ENCODE assay signal across 2 cellular contexts in the genomic region with DNA sequence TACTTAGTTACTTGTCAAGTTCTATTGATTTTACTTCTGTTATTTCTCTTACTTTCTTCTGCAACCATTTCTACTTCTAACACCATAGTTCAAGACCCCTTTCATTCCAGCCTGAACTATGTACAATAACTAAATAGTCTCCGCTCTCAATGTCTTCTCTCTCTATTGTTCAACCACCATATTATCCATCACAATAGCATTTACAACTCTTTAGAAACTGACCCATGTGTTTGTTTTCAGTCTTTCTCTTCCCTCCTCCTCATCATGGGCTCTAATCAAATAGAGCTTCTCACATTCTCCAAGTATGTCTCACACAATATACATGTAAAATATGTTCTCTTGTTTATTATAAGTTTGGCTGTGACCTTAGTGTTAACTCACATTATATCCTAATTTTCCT.
TF ChIP-seq lines count a peak whose summit lies in the region.

No MANE protein-coding gene starts in this region.

TF ChIP-seq in IMR-90, 13 proteins besides CTCF, POLR2A, EP300 and RAD21:
- TF ChIP-seq FOS (IDR thresholded peaks at IDR 0.05; ENCODE audit: low read depth, low read length) (no peak), MAZ (IDR thresholded peaks at IDR 0.05; ENCODE audit: borderline replicate concordance, low read depth, low read length) (no peak), NFE2L2 (IDR thresholded peaks at IDR 0.05; ENCODE audit: low read depth, low read length) (no peak), SMC3 (IDR thresholded peaks at IDR 0.05; ENCODE audit: low read depth, low read length) (no peak), BHLHE40 (IDR thresholded peaks at IDR 0.05; ENCODE audit: low read depth, low read length) (no peak), MAFK (IDR thresholded peaks at IDR 0.05; ENCODE audit: low read depth, low read length) (no peak), CHD1 (IDR thresholded peaks at IDR 0.05; ENCODE audit: low read depth, low read length) (no peak), CEBPB (IDR thresholded peaks at IDR 0.05; ENCODE audit: low read depth, low read length) (no peak), RCOR1 (IDR thresholded peaks at IDR 0.05; ENCODE audit: insufficient replicate concordance, low read length) (no peak), RFX5 (IDR thresholded peaks at IDR 0.05; ENCODE audit: low read depth, low read length) (no peak), MXI1 (IDR thresholded peaks at IDR 0.05; ENCODE audit: borderline replicate concordance, low read depth, low read length) (no peak)
- TF ChIP-seq, protein P1, sequence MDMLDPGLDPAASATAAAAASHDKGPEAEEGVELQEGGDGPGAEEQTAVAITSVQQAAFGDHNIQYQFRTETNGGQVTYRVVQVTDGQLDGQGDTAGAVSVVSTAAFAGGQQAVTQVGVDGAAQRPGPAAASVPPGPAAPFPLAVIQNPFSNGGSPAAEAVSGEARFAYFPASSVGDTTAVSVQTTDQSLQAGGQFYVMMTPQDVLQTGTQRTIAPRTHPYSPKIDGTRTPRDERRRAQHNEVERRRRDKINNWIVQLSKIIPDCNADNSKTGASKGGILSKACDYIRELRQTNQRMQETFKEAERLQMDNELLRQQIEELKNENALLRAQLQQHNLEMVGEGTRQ (IDR thresholded peaks at IDR 0.05; ENCODE audit: low read depth, low read length): no peak
- TF ChIP-seq, protein P2, sequence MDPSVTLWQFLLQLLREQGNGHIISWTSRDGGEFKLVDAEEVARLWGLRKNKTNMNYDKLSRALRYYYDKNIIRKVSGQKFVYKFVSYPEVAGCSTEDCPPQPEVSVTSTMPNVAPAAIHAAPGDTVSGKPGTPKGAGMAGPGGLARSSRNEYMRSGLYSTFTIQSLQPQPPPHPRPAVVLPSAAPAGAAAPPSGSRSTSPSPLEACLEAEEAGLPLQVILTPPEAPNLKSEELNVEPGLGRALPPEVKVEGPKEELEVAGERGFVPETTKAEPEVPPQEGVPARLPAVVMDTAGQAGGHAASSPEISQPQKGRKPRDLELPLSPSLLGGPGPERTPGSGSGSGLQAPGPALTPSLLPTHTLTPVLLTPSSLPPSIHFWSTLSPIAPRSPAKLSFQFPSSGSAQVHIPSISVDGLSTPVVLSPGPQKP (IDR thresholded peaks at IDR 0.05; ENCODE audit: borderline replicate concordance, low read depth, low read length): no peak

TF ChIP-seq in GM12878, 131 proteins besides CTCF, POLR2A, EP300 and RAD21:
- TF ChIP-seq ESRRA (IDR thresholded peaks at IDR 0.05; ENCODE audit: low read length): no peak
- TF ChIP-seq DPF2 (IDR thresholded peaks at IDR 0.05): no peak
- no peak for TF ChIP-seq BCL11A (IDR thresholded peaks at IDR 0.05; ENCODE audit: low read depth, low read length)
- TF ChIP-seq, protein P3, sequence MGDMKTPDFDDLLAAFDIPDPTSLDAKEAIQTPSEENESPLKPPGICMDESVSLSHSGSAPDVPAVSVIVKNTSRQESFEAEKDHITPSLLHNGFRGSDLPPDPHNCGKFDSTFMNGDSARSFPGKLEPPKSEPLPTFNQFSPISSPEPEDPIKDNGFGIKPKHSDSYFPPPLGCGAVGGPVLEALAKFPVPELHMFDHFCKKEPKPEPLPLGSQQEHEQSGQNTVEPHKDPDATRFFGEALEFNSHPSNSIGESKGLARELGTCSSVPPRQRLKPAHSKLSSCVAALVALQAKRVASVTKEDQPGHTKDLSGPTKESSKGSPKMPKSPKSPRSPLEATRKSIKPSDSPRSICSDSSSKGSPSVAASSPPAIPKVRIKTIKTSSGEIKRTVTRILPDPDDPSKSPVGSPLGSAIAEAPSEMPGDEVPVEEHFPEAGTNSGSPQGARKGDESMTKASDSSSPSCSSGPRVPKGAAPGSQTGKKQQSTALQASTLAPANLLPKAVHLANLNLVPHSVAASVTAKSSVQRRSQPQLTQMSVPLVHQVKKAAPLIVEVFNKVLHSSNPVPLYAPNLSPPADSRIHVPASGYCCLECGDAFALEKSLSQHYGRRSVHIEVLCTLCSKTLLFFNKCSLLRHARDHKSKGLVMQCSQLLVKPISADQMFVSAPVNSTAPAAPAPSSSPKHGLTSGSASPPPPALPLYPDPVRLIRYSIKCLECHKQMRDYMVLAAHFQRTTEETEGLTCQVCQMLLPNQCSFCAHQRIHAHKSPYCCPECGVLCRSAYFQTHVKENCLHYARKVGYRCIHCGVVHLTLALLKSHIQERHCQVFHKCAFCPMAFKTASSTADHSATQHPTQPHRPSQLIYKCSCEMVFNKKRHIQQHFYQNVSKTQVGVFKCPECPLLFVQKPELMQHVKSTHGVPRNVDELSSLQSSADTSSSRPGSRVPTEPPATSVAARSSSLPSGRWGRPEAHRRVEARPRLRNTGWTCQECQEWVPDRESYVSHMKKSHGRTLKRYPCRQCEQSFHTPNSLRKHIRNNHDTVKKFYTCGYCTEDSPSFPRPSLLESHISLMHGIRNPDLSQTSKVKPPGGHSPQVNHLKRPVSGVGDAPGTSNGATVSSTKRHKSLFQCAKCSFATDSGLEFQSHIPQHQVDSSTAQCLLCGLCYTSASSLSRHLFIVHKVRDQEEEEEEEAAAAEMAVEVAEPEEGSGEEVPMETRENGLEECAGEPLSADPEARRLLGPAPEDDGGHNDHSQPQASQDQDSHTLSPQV (IDR thresholded peaks at IDR 0.05): no peak
- no peak for TF ChIP-seq NR2C1 (IDR thresholded peaks at IDR 0.05)
- TF ChIP-seq HDAC2 (IDR thresholded peaks at IDR 0.05): no peak
- no peak for TF ChIP-seq POLR2AphosphoS5 (IDR thresholded peaks at IDR 0.05; ENCODE audit: low read length)
- no peak for TF ChIP-seq NFYA (IDR thresholded peaks at IDR 0.05; ENCODE audit: borderline replicate concordance, low read depth, low read length)
- TF ChIP-seq RAD51 (IDR thresholded peaks at IDR 0.05): no peak
- TF ChIP-seq ATF7 (IDR thresholded peaks at IDR 0.05; ENCODE audit: low read depth): no peak
TF ChIP-seq in GM12878: peak in this region for 0.
